Comparison of ENCODE assay signal across 10 cellular contexts in the genomic region with DNA sequence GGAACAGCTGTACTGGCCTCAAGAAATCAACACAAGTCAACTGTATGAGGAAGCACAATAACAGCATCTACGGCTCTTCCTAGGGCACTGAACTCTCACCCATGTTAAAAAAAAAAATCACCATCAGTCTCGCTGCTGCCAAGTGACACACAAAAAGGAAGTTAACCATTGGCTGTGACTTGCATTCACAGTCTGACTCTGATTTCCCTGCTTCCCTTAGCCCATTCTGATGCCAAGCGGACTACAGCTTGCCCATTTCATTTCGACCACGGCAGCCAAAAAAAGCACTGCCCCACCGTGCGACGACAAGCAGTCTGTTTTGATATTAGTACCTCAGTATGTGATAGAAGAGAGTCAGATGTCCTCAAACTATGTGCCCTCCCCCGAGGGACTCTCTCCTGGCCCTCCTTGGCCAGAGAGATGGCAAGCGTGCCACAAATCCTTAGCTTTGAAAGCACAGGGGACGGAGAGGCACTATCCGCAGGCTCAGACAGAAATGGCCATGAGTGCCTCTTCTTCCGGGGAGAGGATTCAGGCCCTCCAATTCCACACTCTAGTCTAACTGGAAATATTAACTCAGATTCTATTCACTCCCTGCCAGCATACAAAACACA.
DNase-seq lines count a peak whose midpoint lies in the region; ATAC-seq and TF ChIP-seq lines count a peak whose summit lies in the region.
"Had no signal": no experiment of that assay in that cellular context is flagged by ENCODE, and none has a peak within 500 bp of the region (broad histone marks: within the 10 kb centered on the region; RNA-seq: fewer than 3 reads in every experiment).

No MANE protein-coding gene starts in this region.

- H3K27me3 ChIP-seq in dorsolateral prefrontal cortex: no peaks in the 10 kb centered on the region
- no peaks in the 10 kb centered on the region for H3K27me3 ChIP-seq in foreskin keratinocyte

- peak overlapping the region in 58 of 59 donors; percentile 14 to 61 (median 44) for H3K4me3 ChIP-seq in dorsolateral prefrontal cortex

- peak overlapping the region; percentile 64 to 93 (median 90) for H3K27ac Mint-ChIP-seq in naive B cell
- H3K27ac Mint-ChIP-seq: activated naive CD8-positive, alpha-beta T cell treated with anti-CD3 and anti-CD28 coated beads, Interleukin-2, amount 10 ng/mL, durations not matched to agents 7 days and 5 days; CD4-positive, alpha-beta T cell had no signal

- ATAC-seq in HG03469 (IDR thresholded peaks at IDR 0.05; ENCODE audit: unreplicated experiment): peak; percentile 42
- peak; percentile 86 to 87 for ATAC-seq in naive B cell (ENCODE audit: low read depth in 2 of 2)
- ATAC-seq in foreskin keratinocyte: no peak

- no peaks in the 10 kb centered on the region for H3K4me1 ChIP-seq in foreskin keratinocyte

- H3K27ac ChIP-seq in dorsolateral prefrontal cortex (peak overlapping the region; percentile 73 to 100 (median 96)), foreskin keratinocyte (no peak overlapping the region)

- peaks cover 22 to 29% (median 22%) of the 10 kb centered on the region in 3 donors for H3K4me1 Mint-ChIP-seq in naive B cell
- H3K4me1 Mint-ChIP-seq: activated naive CD8-positive, alpha-beta T cell treated with anti-CD3 and anti-CD28 coated beads, Interleukin-2, amount 10 ng/mL, durations not matched to agents 7 days and 5 days had no signal

- intact Hi-C loops in dorsolateral prefrontal cortex (cut with DNase I): loop anchor here in 1 of 2 donors (2.0 kb wide), 1 partner anchor 17 kb away; no protein-coding TSS in a partner anchor

- H3K36me3 Mint-ChIP-seq in naive B cell: no peaks in the 10 kb centered on the region
- H3K36me3 Mint-ChIP-seq: activated naive CD8-positive, alpha-beta T cell treated with anti-CD3 and anti-CD28 coated beads, Interleukin-2, amount 10 ng/mL, durations not matched to agents 7 days and 5 days had no signal

- TF ChIP-seq CTCF in dorsolateral prefrontal cortex (IDR thresholded peaks at IDR 0.05 in 54 of 56, conservative IDR thresholded peaks at IDR 0.05 in 2 of 56; ENCODE audit: low read depth in 1 of 56, partially characterized antibody in 56 of 56) (peak in 10 of 56 donors; percentile 6 to 32 (median 12)), foreskin keratinocyte (conservative IDR thresholded peaks at IDR 0.05) (no peak)

- H3K9me3 Mint-ChIP-seq in naive B cell: no peaks in the 10 kb centered on the region
- H3K9me3 Mint-ChIP-seq: activated naive CD8-positive, alpha-beta T cell treated with anti-CD3 and anti-CD28 coated beads, Interleukin-2, amount 10 ng/mL, durations not matched to agents 7 days and 5 days; CD4-positive, alpha-beta T cell had no signal

- peak overlapping the region; percentile 63 to 92 (median 86) for H3K4me3 Mint-ChIP-seq in naive B cell
- H3K4me3 Mint-ChIP-seq: activated naive CD8-positive, alpha-beta T cell treated with anti-CD3 and anti-CD28 coated beads, Interleukin-2, amount 10 ng/mL, durations not matched to agents 7 days and 5 days; CD4-positive, alpha-beta T cell had no signal

- DNase-seq in Ammon's horn (ENCODE audit: low spot score) (peak; percentile 88), dorsolateral prefrontal cortex (peak in 7 of 10 donors; percentile 22 to 89 (median 50)), naive B cell (peak; percentile 46), epidermal melanocyte (ENCODE audit: insufficient read length, low spot score) (no peak), dedifferentiated amniotic fluid mesenchymal stem cell (ENCODE audit: extremely low spot score) (no peak), foreskin keratinocyte (no peak), NCI-H82 (lab: John Stamatoyannopoulos, UW) (no peak)
- DNase-seq: activated naive CD8-positive, alpha-beta T cell treated with anti-CD3 and anti-CD28 coated beads, Interleukin-2, amount 10 ng/mL, durations not matched to agents 7 days and 5 days; CD4-positive, alpha-beta T cell had no signal

- no peaks in the 10 kb centered on the region for H3K27me3 Mint-ChIP-seq in naive B cell
- H3K27me3 Mint-ChIP-seq: CD4-positive, alpha-beta T cell had no signal

Comparison
In these comparisons a context has a peak if more than half of its experiments do, and no peak if none do; other contexts are left out.
1. DNase-seq: peak in Ammon's horn (single experiment), dorsolateral prefrontal cortex (7 of 10) and naive B cell (single experiment); none in epidermal melanocyte (single experiment), dedifferentiated amniotic fluid mesenchymal stem cell (single experiment), foreskin keratinocyte (0 of 2) and NCI-H82 (single experiment).